Comparison of ENCODE assay signal across 8 cellular contexts in genomic region chr11:35166369-35167360, GRCh38. TPM values are rescaled to one million over a fixed set of nuclear protein-coding genes. Genes with fewer than 3 reads are reported as not detected.
DNase-seq lines count a peak whose midpoint lies in the region; ATAC-seq and TF ChIP-seq lines count a peak whose summit lies in the region.

No MANE protein-coding gene starts in this region.

- no peak overlapping the region for H3K4me3 ChIP-seq in endodermal cell (ENCODE audit: low read length)

- no peak overlapping the region for H3K27ac ChIP-seq in endodermal cell (ENCODE audit: low read depth, low read length)

- H3K4me1 Mint-ChIP-seq in activated naive CD4-positive, alpha-beta T cell treated with anti-CD3 and anti-CD28 coated beads, Interleukin-2, amount 50 U/mL, for 24 hours, result peaks cover 100% of the 10 kb centered on the region
- peaks cover 100% of the 10 kb centered on the region for H3K4me1 Mint-ChIP-seq in stimulated activated naive CD8-positive, alpha-beta T cell treated with anti-CD3 and anti-CD28 coated beads, Interleukin-15, Interleukin-2, amounts not matched to agents 100 ng/mL and 50 ng/mL, for 24 hours (ENCODE audit: low read depth)
- H3K4me1 Mint-ChIP-seq in endodermal cell, result peaks cover 32% of the 10 kb centered on the region

- H3K4me3 Mint-ChIP-seq in activated naive CD4-positive, alpha-beta T cell treated with anti-CD3 and anti-CD28 coated beads, Interleukin-2, amount 50 U/mL, for 24 hours, result peak overlapping the region; percentile 83
- H3K4me3 Mint-ChIP-seq in stimulated activated naive CD8-positive, alpha-beta T cell treated with anti-CD3 and anti-CD28 coated beads, Interleukin-15, Interleukin-2, amounts not matched to agents 100 ng/mL and 50 ng/mL, for 24 hours, result peak overlapping the region; percentile 72
- no peak overlapping the region for H3K4me3 Mint-ChIP-seq in endodermal cell

- no peak for TF ChIP-seq CTCF in endodermal cell (conservative IDR thresholded peaks at IDR 0.05)

- no peaks in the 10 kb centered on the region for H3K9me3 Mint-ChIP-seq in activated naive CD4-positive, alpha-beta T cell treated with anti-CD3 and anti-CD28 coated beads, Interleukin-2, amount 50 U/mL, for 24 hours
- no peaks in the 10 kb centered on the region for H3K9me3 Mint-ChIP-seq in stimulated activated naive CD8-positive, alpha-beta T cell treated with anti-CD3 and anti-CD28 coated beads, Interleukin-15, Interleukin-2, amounts not matched to agents 100 ng/mL and 50 ng/mL, for 24 hours
- no peaks in the 10 kb centered on the region for H3K9me3 Mint-ChIP-seq in endodermal cell

- peak; percentile 5 for ATAC-seq in activated CD4-positive, CD25-positive, alpha-beta regulatory T cell treated with anti-CD3 and anti-CD28 coated beads, Interleukin-2, amount 50 U/mL, for 24 hours
- peak; percentile 11 for ATAC-seq in HG03342 (IDR thresholded peaks at IDR 0.05; ENCODE audit: unreplicated experiment)

- WGBS in endodermal cell (ENCODE audit: insufficient coverage in 1 of 2, insufficient read length in 1 of 2), 2 experiments, result 87 to 93% methylated on average over 10 to 11 of the region's 11 CpGs

- no peaks in the 10 kb centered on the region for H3K27me3 Mint-ChIP-seq in activated naive CD4-positive, alpha-beta T cell treated with anti-CD3 and anti-CD28 coated beads, Interleukin-2, amount 50 U/mL, for 24 hours
- no peaks in the 10 kb centered on the region for H3K27me3 Mint-ChIP-seq in stimulated activated naive CD8-positive, alpha-beta T cell treated with anti-CD3 and anti-CD28 coated beads, Interleukin-15, Interleukin-2, amounts not matched to agents 100 ng/mL and 50 ng/mL, for 24 hours
- peaks cover 22% of the 10 kb centered on the region for H3K27me3 Mint-ChIP-seq in endodermal cell (ENCODE audit: insufficient read depth)

- H3K27me3 ChIP-seq in endodermal cell (ENCODE audit: control insufficient read depth, insufficient read depth, low read length, poor library complexity, severe bottlenecking), result peaks cover 4% of the 10 kb centered on the region

- H3K9me3 ChIP-seq in endodermal cell (ENCODE audit: control insufficient read depth, low read length), result no peaks in the 10 kb centered on the region

- no peak for DNase-seq in activated CD4-positive, CD25-positive, alpha-beta regulatory T cell (lab: John Stamatoyannopoulos, UW)
- DNase-seq in hepatic stellate cell (ENCODE audit: low spot score), result peak; percentile 51
- no peak for DNase-seq in NCI-H1436 (lab: John Stamatoyannopoulos, UW)
- no peak for DNase-seq in endodermal cell

- H3K27ac Mint-ChIP-seq in activated naive CD4-positive, alpha-beta T cell treated with anti-CD3 and anti-CD28 coated beads, Interleukin-2, amount 50 U/mL, for 24 hours, result peak overlapping the region; percentile 97
- H3K27ac Mint-ChIP-seq in stimulated activated naive CD8-positive, alpha-beta T cell treated with anti-CD3 and anti-CD28 coated beads, Interleukin-15, Interleukin-2, amounts not matched to agents 100 ng/mL and 50 ng/mL, for 24 hours, result peak overlapping the region; percentile 97
- no peak overlapping the region for H3K27ac Mint-ChIP-seq in endodermal cell

- H3K9ac ChIP-seq in endodermal cell (ENCODE audit: extremely low read depth, low read length, poor library complexity, severe bottlenecking), result no peak overlapping the region

- peaks cover 40% of the 10 kb centered on the region for H3K36me3 Mint-ChIP-seq in activated naive CD4-positive, alpha-beta T cell treated with anti-CD3 and anti-CD28 coated beads, Interleukin-2, amount 50 U/mL, for 24 hours
- peaks cover 69% of the 10 kb centered on the region for H3K36me3 Mint-ChIP-seq in stimulated activated naive CD8-positive, alpha-beta T cell treated with anti-CD3 and anti-CD28 coated beads, Interleukin-15, Interleukin-2, amounts not matched to agents 100 ng/mL and 50 ng/mL, for 24 hours (ENCODE audit: low read depth)
- H3K36me3 Mint-ChIP-seq in endodermal cell (ENCODE audit: low read depth), result no peaks in the 10 kb centered on the region

- no peaks in the 10 kb centered on the region for H3K36me3 ChIP-seq in endodermal cell (ENCODE audit: control insufficient read depth, insufficient read depth, low read length)

- H3K4me1 ChIP-seq in endodermal cell (ENCODE audit: control insufficient read depth, insufficient read depth, low read length), result peaks cover 28% of the 10 kb centered on the region

RNA-seq across cellular contexts. Expression of gene CD44, which starts 27.7 kb away (rescaled TPM):
- total RNA-seq in endodermal cell, result 1 to 10 TPM; 1.2 to 4.6 TPM
- polyA plus RNA-seq in endodermal cell (2013, experiment 1 of 2), result 5.6 TPM
- 8.0 TPM for polyA plus RNA-seq in endodermal cell (2013, experiment 2 of 2)
